Comparison of ENCODE assay signal across 29 cellular contexts in the genomic region with DNA sequence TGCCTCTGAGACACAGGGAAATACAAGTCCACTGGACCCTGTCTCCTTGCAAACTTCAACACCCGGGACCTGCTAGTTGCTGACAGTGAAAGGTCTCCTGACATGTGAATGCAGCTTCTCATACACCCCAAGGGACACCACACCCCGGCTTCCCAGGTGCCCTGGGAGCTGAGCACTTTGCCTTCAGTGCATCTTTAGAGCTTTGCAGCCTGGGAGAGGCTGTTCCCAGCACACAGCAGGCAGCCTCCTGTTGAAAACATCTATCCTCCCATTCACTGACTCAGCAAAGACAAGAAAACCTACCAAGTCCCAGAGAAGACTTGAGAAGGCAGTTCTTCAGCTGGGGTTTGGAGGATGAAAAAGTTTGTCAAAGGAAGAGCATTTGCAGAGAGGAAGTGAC.
"Had no signal": no experiment of that assay in that cellular context is flagged by ENCODE, and none has a peak within 500 bp of the region (broad histone marks: within the 10 kb centered on the region; RNA-seq: fewer than 3 reads in every experiment).

No MANE protein-coding gene starts in this region.

- ATAC-seq: activated T-cell treated with anti-CD3 and anti-CD28 coated beads, Interleukin-2, amount 50 U/mL, for 4 hours; activated T-helper 17 cell treated with anti-CD3 and anti-CD28 coated beads, Interleukin-2, amount 50 U/mL, for 72 hours; esophagus mucosa; gastrocnemius medialis; left lung; pancreas; T-helper 17 cell had no signal

- DNase-seq: activated CD4-positive, alpha-beta memory T cell treated with anti-CD3 and anti-CD28 coated beads, Interleukin-2, amount 10 ng/mL, durations not matched to agents 7 days and 5 days; activated CD4-positive, alpha-beta T cell treated with anti-CD3 and anti-CD28 coated beads, Interleukin-2, amount 10 ng/mL, durations not matched to agents 24 days and 14 days; activated CD4-positive, CD25-positive, alpha-beta regulatory T cell treated with anti-CD3 and anti-CD28 coated beads, Interleukin-2, amount 50 U/mL, for 72 hours; activated CD8-positive, alpha-beta memory T cell treated with anti-CD3 and anti-CD28 coated beads, Interleukin-2, amount 50 U/mL, for 48 hours; activated gamma-delta T cell treated with Interleukin-2 at 50 U/mL for 16 hours; activated naive CD4-positive, alpha-beta T cell treated with anti-CD3 and anti-CD28 coated beads, Interleukin-2, amount 50 U/mL, for 16 hours; activated T-cell treated with anti-CD3 and anti-CD28 coated beads, Interleukin-2, amount 50 U/mL, for 4 hours; amygdala; endodermal cell; gastrocnemius medialis; glutamatergic neuron; left lung; naive B cell; pancreas; retina; sigmoid colon; small intestine; stimulated activated CD4-positive, alpha-beta T cell treated with anti-CD3 and anti-CD28 coated beads, Interleukin-1b, Interleukin-23, amount 100 ng/mL, for 48 hours; stimulated activated CD4-positive, alpha-beta T cell treated with anti-CD3 and anti-CD28 coated beads, Interleukin-4, amount 100 ng/mL, for 4 hours; stimulated activated naive CD4-positive, alpha-beta T cell; T-helper 17 cell; T1000 had no signal

- H3K36me3 Mint-ChIP-seq: naive B cell had no signal

- H3K4me1 Mint-ChIP-seq: activated CD4-positive, alpha-beta memory T cell treated with anti-CD3 and anti-CD28 coated beads, Interleukin-2, amount 10 ng/mL, durations not matched to agents 7 days and 5 days; activated CD4-positive, alpha-beta T cell treated with anti-CD3 and anti-CD28 coated beads, Interleukin-2, amount 10 ng/mL, durations not matched to agents 24 days and 14 days; activated T-helper 17 cell treated with anti-CD3 and anti-CD28 coated beads, Interleukin-2, amount 50 U/mL, for 72 hours; naive B cell; T-helper 17 cell had no signal

- H3K27ac ChIP-seq: gastrocnemius medialis, left lung, pancreas, prostate gland, sigmoid colon, suprapubic skin, tibial nerve had no signal

- H3K4me3 ChIP-seq: coronary artery, gastrocnemius medialis, left lung, lung, pancreas, prostate gland, sigmoid colon, suprapubic skin, tibial nerve had no signal

- H3K4me1 ChIP-seq: left lung, pancreas, prostate gland had no signal

- H3K27me3 ChIP-seq: gastrocnemius medialis, left lung, pancreas, sigmoid colon, tibial nerve had no signal

- H3K9me3 ChIP-seq: gastrocnemius medialis, left lung, pancreas, prostate gland, suprapubic skin, tibial nerve had no signal

- H3K36me3 ChIP-seq: gastrocnemius medialis, left lung, pancreas, prostate gland, sigmoid colon, suprapubic skin, tibial nerve had no signal

- H3K27ac Mint-ChIP-seq: activated CD4-positive, alpha-beta memory T cell treated with anti-CD3 and anti-CD28 coated beads, Interleukin-2, amount 10 ng/mL, durations not matched to agents 7 days and 5 days; activated CD4-positive, alpha-beta T cell treated with anti-CD3 and anti-CD28 coated beads, Interleukin-2, amount 10 ng/mL, durations not matched to agents 24 days and 14 days; activated T-helper 17 cell treated with anti-CD3 and anti-CD28 coated beads, Interleukin-2, amount 50 U/mL, for 72 hours; endodermal cell; T-helper 17 cell had no signal

- H3K4me3 Mint-ChIP-seq: activated CD4-positive, alpha-beta memory T cell treated with anti-CD3 and anti-CD28 coated beads, Interleukin-2, amount 10 ng/mL, durations not matched to agents 7 days and 5 days; activated CD4-positive, alpha-beta T cell treated with anti-CD3 and anti-CD28 coated beads, Interleukin-2, amount 10 ng/mL, durations not matched to agents 24 days and 14 days; activated T-cell treated with anti-CD3 and anti-CD28 coated beads, Interleukin-2, amount 50 U/mL, for 4 hours; activated T-helper 17 cell treated with anti-CD3 and anti-CD28 coated beads, Interleukin-2, amount 50 U/mL, for 72 hours; endodermal cell; naive B cell; T-helper 17 cell had no signal

- H3K9me3 Mint-ChIP-seq: activated CD4-positive, alpha-beta memory T cell treated with anti-CD3 and anti-CD28 coated beads, Interleukin-2, amount 10 ng/mL, durations not matched to agents 7 days and 5 days; activated CD4-positive, alpha-beta T cell treated with anti-CD3 and anti-CD28 coated beads, Interleukin-2, amount 10 ng/mL, durations not matched to agents 24 days and 14 days; activated T-cell treated with anti-CD3 and anti-CD28 coated beads, Interleukin-2, amount 50 U/mL, for 4 hours; activated T-helper 17 cell treated with anti-CD3 and anti-CD28 coated beads, Interleukin-2, amount 50 U/mL, for 72 hours; endodermal cell; naive B cell had no signal
